8 cellular contexts compared by ENCODE assay signal in genomic region chr20:32652739-32653526, GRCh38. TPM values are rescaled to one million over a fixed set of nuclear protein-coding genes. Genes with fewer than 3 reads are reported as not detected.
A peak's percentile ranks its signal among the peaks of the same experiment; 100 is the strongest.
DNase-seq lines count a peak whose midpoint lies in the region; ATAC-seq and TF ChIP-seq lines count a peak whose summit lies in the region.

No MANE protein-coding gene starts in this region.

- H3K4me3 ChIP-seq in cardiac fibroblast (replicated peaks in 1 of 2; ENCODE audit: low read depth in 2 of 2, low read length in 2 of 2) (no peak overlapping the region), kidney epithelial cell (ENCODE audit: low read depth, low read length) (no peak overlapping the region)

- peak; percentile 58 for ATAC-seq in HG02610 (IDR thresholded peaks at IDR 0.05; ENCODE audit: unreplicated experiment)
- ATAC-seq in HG03460 (IDR thresholded peaks at IDR 0.05; ENCODE audit: unreplicated experiment): no peak

- H3K36me3 ChIP-seq in kidney epithelial cell (ENCODE audit: control insufficient read depth, insufficient read depth, low read length): no peaks in the 10 kb centered on the region

- H3K27me3 ChIP-seq in kidney epithelial cell (ENCODE audit: control insufficient read depth, insufficient read depth, low read length): peaks cover 1% of the 10 kb centered on the region

- TF ChIP-seq CTCF in cardiac fibroblast (IDR thresholded peaks at IDR 0.05; ENCODE audit: low read depth, low read length) (peak; percentile 91), kidney epithelial cell (IDR thresholded peaks at IDR 0.05; ENCODE audit: insufficient read depth, low read length, poor library complexity, severe bottlenecking) (peak; percentile 96)

- peak; percentile 26 for DNase-seq in DMS114 treated with DMSO at 0.1 percent for 48 hours (lab: John Stamatoyannopoulos, UW; ENCODE audit: unreplicated experiment)
- DNase-seq in NCI-H2227 treated with DMSO at 0.1 percent for 48 hours (lab: John Stamatoyannopoulos, UW): peak; percentile 86
- peak; percentile 90 for DNase-seq in activated CD4-positive, CD25-positive, alpha-beta regulatory T cell treated with anti-CD3 and anti-CD28 coated beads, Interleukin-2, amount 50 U/mL, for 72 hours
- DNase-seq in cardiac fibroblast (ENCODE audit: low read depth in 2 of 2): peak; percentile 84 to 92
- peak; percentile 21 for DNase-seq in kidney epithelial cell (ENCODE audit: low read depth)
- DNase-seq in stimulated activated CD4-positive, alpha-beta T cell treated with anti-CD3 and anti-CD28 coated beads, Interleukin-1b, Interleukin-23, amount 100 ng/mL, for 48 hours: peak; percentile 86

RNA-seq across cellular contexts. Expression of gene C20orf203, which starts 20.8 kb away (rescaled TPM):
- total RNA-seq in kidney epithelial cell: not detected in 2 replicates

Comparison
In these comparisons a context has a peak if more than half of its experiments do, and no peak if none do; other contexts are left out.
1. DNase-seq: peak in every context shown above with its lines; median percentile 90 in activated CD4-positive, CD25-positive, alpha-beta regulatory T cell treated with anti-CD3 and anti-CD28 coated beads, Interleukin-2, amount 50 U/mL, for 72 hours; 88 in cardiac fibroblast; 86 in NCI-H2227 treated with DMSO at 0.1 percent for 48 hours; 86 in stimulated activated CD4-positive, alpha-beta T cell treated with anti-CD3 and anti-CD28 coated beads, Interleukin-1b, Interleukin-23, amount 100 ng/mL, for 48 hours; 26 in DMS114 treated with DMSO at 0.1 percent for 48 hours; 21 in kidney epithelial cell.